ENCODE assay signal across 1 cellular context in the genomic region with DNA sequence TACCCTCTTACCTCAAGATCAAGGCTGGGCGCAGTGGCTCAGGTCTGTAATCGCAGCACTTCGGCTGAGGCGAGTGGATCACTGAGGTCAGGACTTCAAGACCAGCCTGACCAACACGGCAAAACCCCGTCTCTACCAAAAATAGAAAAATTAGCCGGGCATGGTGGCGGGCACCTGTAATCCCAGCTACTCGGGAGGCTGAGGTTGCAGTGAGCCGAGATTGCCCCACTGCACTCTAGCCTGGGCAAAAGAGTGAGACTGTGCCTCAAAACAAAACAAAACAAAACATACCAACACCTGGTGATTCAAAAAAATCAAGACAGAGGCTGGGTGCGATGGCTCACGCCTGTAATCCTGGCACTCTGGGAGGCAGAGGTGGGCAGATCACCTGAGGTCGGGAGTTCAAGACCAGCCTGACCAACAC.
TF ChIP-seq lines count a peak whose summit lies in the region.

No MANE protein-coding gene starts in this region.

TF ChIP-seq in K562, 482 proteins besides CTCF, POLR2A, EP300 and RAD21:
- peak; percentile 85 for TF ChIP-seq POLR2B (IDR thresholded peaks at IDR 0.05; ENCODE audit: low read depth, partially characterized antibody)
- TF ChIP-seq SIN3A (IDR thresholded peaks at IDR 0.05; ENCODE audit: borderline replicate concordance in 2 of 2, control insufficient read depth in 1 of 2, low read depth in 2 of 2, low read length in 2 of 2): peak in 1 of 2 experiments; percentile 21; a peak in 1 of 4 replicates
- TF ChIP-seq, protein P1, sequence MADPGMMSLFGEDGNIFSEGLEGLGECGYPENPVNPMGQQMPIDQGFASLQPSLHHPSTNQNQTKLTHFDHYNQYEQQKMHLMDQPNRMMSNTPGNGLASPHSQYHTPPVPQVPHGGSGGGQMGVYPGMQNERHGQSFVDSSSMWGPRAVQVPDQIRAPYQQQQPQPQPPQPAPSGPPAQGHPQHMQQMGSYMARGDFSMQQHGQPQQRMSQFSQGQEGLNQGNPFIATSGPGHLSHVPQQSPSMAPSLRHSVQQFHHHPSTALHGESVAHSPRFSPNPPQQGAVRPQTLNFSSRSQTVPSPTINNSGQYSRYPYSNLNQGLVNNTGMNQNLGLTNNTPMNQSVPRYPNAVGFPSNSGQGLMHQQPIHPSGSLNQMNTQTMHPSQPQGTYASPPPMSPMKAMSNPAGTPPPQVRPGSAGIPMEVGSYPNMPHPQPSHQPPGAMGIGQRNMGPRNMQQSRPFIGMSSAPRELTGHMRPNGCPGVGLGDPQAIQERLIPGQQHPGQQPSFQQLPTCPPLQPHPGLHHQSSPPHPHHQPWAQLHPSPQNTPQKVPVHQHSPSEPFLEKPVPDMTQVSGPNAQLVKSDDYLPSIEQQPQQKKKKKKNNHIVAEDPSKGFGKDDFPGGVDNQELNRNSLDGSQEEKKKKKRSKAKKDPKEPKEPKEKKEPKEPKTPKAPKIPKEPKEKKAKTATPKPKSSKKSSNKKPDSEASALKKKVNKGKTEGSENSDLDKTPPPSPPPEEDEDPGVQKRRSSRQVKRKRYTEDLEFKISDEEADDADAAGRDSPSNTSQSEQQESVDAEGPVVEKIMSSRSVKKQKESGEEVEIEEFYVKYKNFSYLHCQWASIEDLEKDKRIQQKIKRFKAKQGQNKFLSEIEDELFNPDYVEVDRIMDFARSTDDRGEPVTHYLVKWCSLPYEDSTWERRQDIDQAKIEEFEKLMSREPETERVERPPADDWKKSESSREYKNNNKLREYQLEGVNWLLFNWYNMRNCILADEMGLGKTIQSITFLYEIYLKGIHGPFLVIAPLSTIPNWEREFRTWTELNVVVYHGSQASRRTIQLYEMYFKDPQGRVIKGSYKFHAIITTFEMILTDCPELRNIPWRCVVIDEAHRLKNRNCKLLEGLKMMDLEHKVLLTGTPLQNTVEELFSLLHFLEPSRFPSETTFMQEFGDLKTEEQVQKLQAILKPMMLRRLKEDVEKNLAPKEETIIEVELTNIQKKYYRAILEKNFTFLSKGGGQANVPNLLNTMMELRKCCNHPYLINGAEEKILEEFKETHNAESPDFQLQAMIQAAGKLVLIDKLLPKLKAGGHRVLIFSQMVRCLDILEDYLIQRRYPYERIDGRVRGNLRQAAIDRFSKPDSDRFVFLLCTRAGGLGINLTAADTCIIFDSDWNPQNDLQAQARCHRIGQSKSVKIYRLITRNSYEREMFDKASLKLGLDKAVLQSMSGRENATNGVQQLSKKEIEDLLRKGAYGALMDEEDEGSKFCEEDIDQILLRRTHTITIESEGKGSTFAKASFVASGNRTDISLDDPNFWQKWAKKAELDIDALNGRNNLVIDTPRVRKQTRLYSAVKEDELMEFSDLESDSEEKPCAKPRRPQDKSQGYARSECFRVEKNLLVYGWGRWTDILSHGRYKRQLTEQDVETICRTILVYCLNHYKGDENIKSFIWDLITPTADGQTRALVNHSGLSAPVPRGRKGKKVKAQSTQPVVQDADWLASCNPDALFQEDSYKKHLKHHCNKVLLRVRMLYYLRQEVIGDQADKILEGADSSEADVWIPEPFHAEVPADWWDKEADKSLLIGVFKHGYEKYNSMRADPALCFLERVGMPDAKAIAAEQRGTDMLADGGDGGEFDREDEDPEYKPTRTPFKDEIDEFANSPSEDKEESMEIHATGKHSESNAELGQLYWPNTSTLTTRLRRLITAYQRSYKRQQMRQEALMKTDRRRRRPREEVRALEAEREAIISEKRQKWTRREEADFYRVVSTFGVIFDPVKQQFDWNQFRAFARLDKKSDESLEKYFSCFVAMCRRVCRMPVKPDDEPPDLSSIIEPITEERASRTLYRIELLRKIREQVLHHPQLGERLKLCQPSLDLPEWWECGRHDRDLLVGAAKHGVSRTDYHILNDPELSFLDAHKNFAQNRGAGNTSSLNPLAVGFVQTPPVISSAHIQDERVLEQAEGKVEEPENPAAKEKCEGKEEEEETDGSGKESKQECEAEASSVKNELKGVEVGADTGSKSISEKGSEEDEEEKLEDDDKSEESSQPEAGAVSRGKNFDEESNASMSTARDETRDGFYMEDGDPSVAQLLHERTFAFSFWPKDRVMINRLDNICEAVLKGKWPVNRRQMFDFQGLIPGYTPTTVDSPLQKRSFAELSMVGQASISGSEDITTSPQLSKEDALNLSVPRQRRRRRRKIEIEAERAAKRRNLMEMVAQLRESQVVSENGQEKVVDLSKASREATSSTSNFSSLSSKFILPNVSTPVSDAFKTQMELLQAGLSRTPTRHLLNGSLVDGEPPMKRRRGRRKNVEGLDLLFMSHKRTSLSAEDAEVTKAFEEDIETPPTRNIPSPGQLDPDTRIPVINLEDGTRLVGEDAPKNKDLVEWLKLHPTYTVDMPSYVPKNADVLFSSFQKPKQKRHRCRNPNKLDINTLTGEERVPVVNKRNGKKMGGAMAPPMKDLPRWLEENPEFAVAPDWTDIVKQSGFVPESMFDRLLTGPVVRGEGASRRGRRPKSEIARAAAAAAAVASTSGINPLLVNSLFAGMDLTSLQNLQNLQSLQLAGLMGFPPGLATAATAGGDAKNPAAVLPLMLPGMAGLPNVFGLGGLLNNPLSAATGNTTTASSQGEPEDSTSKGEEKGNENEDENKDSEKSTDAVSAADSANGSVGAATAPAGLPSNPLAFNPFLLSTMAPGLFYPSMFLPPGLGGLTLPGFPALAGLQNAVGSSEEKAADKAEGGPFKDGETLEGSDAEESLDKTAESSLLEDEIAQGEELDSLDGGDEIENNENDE (IDR thresholded peaks at IDR 0.05; ENCODE audit: low read depth, low read length): peak; percentile 13
- TF ChIP-seq KDM5B (IDR thresholded peaks at IDR 0.05; ENCODE audit: insufficient replicate concordance, low read depth, low read length): peak; percentile 14
- 0 out of 2 replicates have a peak, but pooled peaks have one; percentile 68 for TF ChIP-seq THRAP3 (IDR thresholded peaks at IDR 0.05; ENCODE audit: borderline replicate concordance)
- peak; percentile 12; the same call in 1 of the 2 replicates for TF ChIP-seq NFXL1 (CRISPR knock-in tag; IDR thresholded peaks at IDR 0.05)
- TF ChIP-seq, protein P2, sequence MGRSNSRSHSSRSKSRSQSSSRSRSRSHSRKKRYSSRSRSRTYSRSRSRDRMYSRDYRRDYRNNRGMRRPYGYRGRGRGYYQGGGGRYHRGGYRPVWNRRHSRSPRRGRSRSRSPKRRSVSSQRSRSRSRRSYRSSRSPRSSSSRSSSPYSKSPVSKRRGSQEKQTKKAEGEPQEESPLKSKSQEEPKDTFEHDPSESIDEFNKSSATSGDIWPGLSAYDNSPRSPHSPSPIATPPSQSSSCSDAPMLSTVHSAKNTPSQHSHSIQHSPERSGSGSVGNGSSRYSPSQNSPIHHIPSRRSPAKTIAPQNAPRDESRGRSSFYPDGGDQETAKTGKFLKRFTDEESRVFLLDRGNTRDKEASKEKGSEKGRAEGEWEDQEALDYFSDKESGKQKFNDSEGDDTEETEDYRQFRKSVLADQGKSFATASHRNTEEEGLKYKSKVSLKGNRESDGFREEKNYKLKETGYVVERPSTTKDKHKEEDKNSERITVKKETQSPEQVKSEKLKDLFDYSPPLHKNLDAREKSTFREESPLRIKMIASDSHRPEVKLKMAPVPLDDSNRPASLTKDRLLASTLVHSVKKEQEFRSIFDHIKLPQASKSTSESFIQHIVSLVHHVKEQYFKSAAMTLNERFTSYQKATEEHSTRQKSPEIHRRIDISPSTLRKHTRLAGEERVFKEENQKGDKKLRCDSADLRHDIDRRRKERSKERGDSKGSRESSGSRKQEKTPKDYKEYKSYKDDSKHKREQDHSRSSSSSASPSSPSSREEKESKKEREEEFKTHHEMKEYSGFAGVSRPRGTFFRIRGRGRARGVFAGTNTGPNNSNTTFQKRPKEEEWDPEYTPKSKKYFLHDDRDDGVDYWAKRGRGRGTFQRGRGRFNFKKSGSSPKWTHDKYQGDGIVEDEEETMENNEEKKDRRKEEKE (IDR thresholded peaks at IDR 0.05; ENCODE audit: borderline replicate concordance in 1 of 2, control insufficient read depth in 1 of 2, low read depth in 2 of 2, low read length in 1 of 2): 0 out of 4 replicates have a peak, but pooled peaks of 1 of the 2 experiments have one; percentile 17
- TF ChIP-seq, protein P3, sequence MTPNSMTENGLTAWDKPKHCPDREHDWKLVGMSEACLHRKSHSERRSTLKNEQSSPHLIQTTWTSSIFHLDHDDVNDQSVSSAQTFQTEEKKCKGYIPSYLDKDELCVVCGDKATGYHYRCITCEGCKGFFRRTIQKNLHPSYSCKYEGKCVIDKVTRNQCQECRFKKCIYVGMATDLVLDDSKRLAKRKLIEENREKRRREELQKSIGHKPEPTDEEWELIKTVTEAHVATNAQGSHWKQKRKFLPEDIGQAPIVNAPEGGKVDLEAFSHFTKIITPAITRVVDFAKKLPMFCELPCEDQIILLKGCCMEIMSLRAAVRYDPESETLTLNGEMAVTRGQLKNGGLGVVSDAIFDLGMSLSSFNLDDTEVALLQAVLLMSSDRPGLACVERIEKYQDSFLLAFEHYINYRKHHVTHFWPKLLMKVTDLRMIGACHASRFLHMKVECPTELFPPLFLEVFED (CRISPR knock-in tag; conservative IDR thresholded peaks at IDR 0.05): peak; percentile 65; the same call in 1 of the 2 replicates
- peak; percentile 10 for TF ChIP-seq TAF1 (IDR thresholded peaks at IDR 0.05; ENCODE audit: control insufficient read depth, extremely low read depth, insufficient read depth, low read length, severe bottlenecking)
- TF ChIP-seq YY1 (IDR thresholded peaks at IDR 0.05; ENCODE audit: borderline replicate concordance in 1 of 3, control insufficient read depth in 1 of 3, extremely low read depth in 1 of 3, insufficient read depth in 3 of 3, insufficient read length in 1 of 3, insufficient replicate concordance in 2 of 3, low read depth in 1 of 3, low read length in 2 of 3): peak in 1 of 3 experiments; percentile 20
- peak; percentile 73 for TF ChIP-seq POLR2G (IDR thresholded peaks at IDR 0.05; ENCODE audit: low read depth, low read length)
- TF ChIP-seq SUPT5H (IDR thresholded peaks at IDR 0.05): peak; percentile 90
